Comparison of ENCODE assay signal across 8 cellular contexts in genomic region chr10:35607475-35608316, GRCh38. TPM values are rescaled to one million over a fixed set of nuclear protein-coding genes. Genes with fewer than 3 reads are reported as not detected.
DNase-seq lines count a peak whose midpoint lies in the region; ATAC-seq and TF ChIP-seq lines count a peak whose summit lies in the region.

No MANE protein-coding gene starts in this region.

- peak overlapping the region; percentile 9 for H3K23ac ChIP-seq in mesendoderm (ENCODE audit: low read length)

- H4K5ac ChIP-seq in mesendoderm (ENCODE audit: low read length): no peak overlapping the region

- H3K79me2 ChIP-seq in mesendoderm (ENCODE audit: control insufficient read depth, insufficient read depth, low read length): no peaks in the 10 kb centered on the region

- no peaks in the 10 kb centered on the region for H3K79me1 ChIP-seq in mesendoderm (ENCODE audit: low read length)

- H3K4ac ChIP-seq in mesendoderm (ENCODE audit: low read depth, low read length): no peak overlapping the region

- no peak overlapping the region for H3K56ac ChIP-seq in mesendoderm (ENCODE audit: low read length)

- H3K36me3 ChIP-seq in brain microvascular endothelial cell (replicated peaks) (no peaks in the 10 kb centered on the region), mesendoderm (ENCODE audit: control insufficient read depth, insufficient read depth, low read length) (no peaks in the 10 kb centered on the region)

- no peak overlapping the region for H2BK5ac ChIP-seq in mesendoderm (ENCODE audit: low read length)

- H3K4me2 ChIP-seq in mesendoderm (ENCODE audit: low read length): no peak overlapping the region

- no peak overlapping the region for H2AK5ac ChIP-seq in mesendoderm (ENCODE audit: low read length)

- peak overlapping the region; percentile 52 for H3K4me3 ChIP-seq in brain microvascular endothelial cell (ENCODE audit: low read depth, low read length)
- no peak overlapping the region for H3K4me3 ChIP-seq in mesendoderm (ENCODE audit: low read length)

- H3K4me1 ChIP-seq in mesendoderm (ENCODE audit: control insufficient read depth, low read depth, low read length): no peaks in the 10 kb centered on the region

- TF ChIP-seq CTCF in brain microvascular endothelial cell (IDR thresholded peaks at IDR 0.05; ENCODE audit: low read depth, low read length, missing control alignments): no peak

- H2BK120ac ChIP-seq in mesendoderm (ENCODE audit: low read depth, low read length): no peak overlapping the region

- H4K8ac ChIP-seq in mesendoderm (ENCODE audit: low read depth, low read length): no peak overlapping the region

- no peak overlapping the region for H3K9ac ChIP-seq in mesendoderm (ENCODE audit: low read length)

- H3K18ac ChIP-seq in mesendoderm (ENCODE audit: low read length): no peak overlapping the region

- H3K27ac ChIP-seq in brain microvascular endothelial cell: no peak overlapping the region
- H3K27ac ChIP-seq in mesendoderm (ENCODE audit: low read depth, low read length): no peak overlapping the region

- WGBS in mesendoderm (ENCODE audit: extremely low coverage, insufficient coverage, low lambda C conversion rate): no CpG with 5 or more reads among the region's 75 CpGs

- in situ Hi-C loops in brain microvascular endothelial cell (cut with HindIII; ENCODE audit: low pct_ligation_motif_present, low sequenced_read_pairs): no loop called here

- no peaks in the 10 kb centered on the region for H3K27me3 ChIP-seq in brain microvascular endothelial cell (replicated peaks)
- no peaks in the 10 kb centered on the region for H3K27me3 ChIP-seq in mesendoderm (ENCODE audit: insufficient read depth, low read length, poor library complexity)

- DNase-seq in stimulated activated CD4-positive, alpha-beta T cell treated with anti-CD3 and anti-CD28 coated beads, Interleukin-15, amount 100 ng/mL, for 24 hours: peak; percentile 16
- DNase-seq in stimulated activated CD4-positive, alpha-beta T cell treated with anti-CD3 and anti-CD28 coated beads, Interleukin-1b, Interleukin-23, amount 100 ng/mL, for 48 hours: no peak
- DNase-seq in brain microvascular endothelial cell: no peak
- no peak for DNase-seq in mesendoderm
- DNase-seq in left colon: no peak
- no peak for DNase-seq in D341Med (ENCODE audit: low spot score)
- no peak for DNase-seq in NCI-H187 treated with DMSO at 0.1 percent for 48 hours (lab: John Stamatoyannopoulos, UW)

- intact Hi-C loops in left colon (cut with DNase I, micrococcal nuclease): no loop called here

- no peak overlapping the region for H2BK15ac ChIP-seq in mesendoderm (replicated peaks; ENCODE audit: low read depth)

- ATAC-seq in activated CD4-positive, CD25-positive, alpha-beta regulatory T cell treated with anti-CD3 and anti-CD28 coated beads, Interleukin-2, amount 50 U/mL, for 24 hours: no peak
- no peak for ATAC-seq in left colon

RNA-seq across cellular contexts. Expression of gene GJD4, which starts 2.6 kb away (rescaled TPM):
- 0.03 TPM for polyA plus RNA-seq in mesendoderm (2013, experiment 1 of 2)
- polyA plus RNA-seq in mesendoderm (2013, experiment 2 of 2): 0.03 TPM
- not detected for total RNA-seq in left colon

RNA-seq across cellular contexts. Expression of gene FZD8, which starts 34.4 kb away (rescaled TPM):
- polyA plus RNA-seq in mesendoderm (2013, experiment 1 of 2): 6.6 TPM
- 6.2 TPM for polyA plus RNA-seq in mesendoderm (2013, experiment 2 of 2)
- 10 to 100 TPM; 13.9 to 25.5 TPM for total RNA-seq in left colon
